ENCODE assay signal across 20 cellular contexts in genomic region chr7:135791543-135792120, GRCh38. TPM values are rescaled to one million over a fixed set of nuclear protein-coding genes. Genes with fewer than 3 reads are reported as not detected.
"Had no signal": no experiment of that assay in that cellular context is flagged by ENCODE, and none has a peak within 500 bp of the region (broad histone marks: within the 10 kb centered on the region; RNA-seq: fewer than 3 reads in every experiment).

No MANE protein-coding gene starts in this region.

- H3K27ac Mint-ChIP-seq: activated CD4-positive, alpha-beta T cell treated with anti-CD3 and anti-CD28 coated beads, Interleukin-2, amount 10 ng/mL, durations not matched to agents 24 days and 14 days; activated naive CD8-positive, alpha-beta T cell treated with anti-CD3 and anti-CD28 coated beads, Interleukin-2, amount 10 ng/mL, durations not matched to agents 7 days and 5 days; activated T-cell treated with anti-CD3 and anti-CD28 coated beads, Interleukin-2, amount 50 U/mL, for 72 hours; brain; nephron progenitor cell; stimulated activated effector memory CD8-positive, alpha-beta T cell treated with anti-CD3 and anti-CD28 coated beads, Interleukin-12 subunit alpha, Interleukin-12 subunit beta, amount 100 ng/mL, for 72 hours; T-helper 2 cell treated with Interferon-gamma antibody and Interleukin-4, amounts not matched to agents 5 μg/mL and 100 μg/mL, for 36 hours had no signal

- H3K9me3 ChIP-seq: sigmoid colon, thyroid gland had no signal

- DNase-seq: activated CD4-positive, alpha-beta T cell treated with anti-CD3 and anti-CD28 coated beads, Interleukin-2, amount 10 ng/mL, durations not matched to agents 24 days and 14 days; activated CD4-positive, CD25-positive, alpha-beta regulatory T cell; activated CD8-positive, alpha-beta memory T cell treated with anti-CD3 and anti-CD28 coated beads, Interleukin-2, amount 50 U/mL, for 48 hours; activated naive CD8-positive, alpha-beta T cell treated with anti-CD3 and anti-CD28 coated beads, Interleukin-2, amount 10 ng/mL, durations not matched to agents 7 days and 5 days; activated T-cell treated with anti-CD3 and anti-CD28 coated beads, Interleukin-2, amount 50 U/mL, for 72 hours; cortex of kidney; effector CD4-positive, alpha-beta T cell; foreskin keratinocyte; glutamatergic neuron; nephron progenitor cell; sigmoid colon; stimulated activated CD4-positive, alpha-beta T cell treated with anti-CD3 and anti-CD28 coated beads, Interleukin-12 subunit alpha, Interleukin-12 subunit beta, amount 100 ng/mL, for 4 hours; SW 1271; thyroid gland had no signal

- H3K4me3 Mint-ChIP-seq: activated CD4-positive, alpha-beta T cell treated with anti-CD3 and anti-CD28 coated beads, Interleukin-2, amount 10 ng/mL, durations not matched to agents 24 days and 14 days; activated naive CD8-positive, alpha-beta T cell treated with anti-CD3 and anti-CD28 coated beads, Interleukin-2, amount 10 ng/mL, durations not matched to agents 7 days and 5 days; activated T-cell treated with anti-CD3 and anti-CD28 coated beads, Interleukin-2, amount 50 U/mL, for 72 hours; brain; central memory CD8-positive, alpha-beta T cell; nephron progenitor cell; stimulated activated effector memory CD8-positive, alpha-beta T cell treated with anti-CD3 and anti-CD28 coated beads, Interleukin-12 subunit alpha, Interleukin-12 subunit beta, amount 100 ng/mL, for 72 hours; T-helper 2 cell treated with Interferon-gamma antibody and Interleukin-4, amounts not matched to agents 5 μg/mL and 100 μg/mL, for 36 hours had no signal

- ATAC-seq: foreskin keratinocyte; stimulated activated effector memory CD8-positive, alpha-beta T cell treated with anti-CD3 and anti-CD28 coated beads, Interleukin-12 subunit alpha, Interleukin-12 subunit beta, amount 100 ng/mL, for 72 hours had no signal

- FAIRE-seq: endothelial cell of umbilical vein had no signal

- H3K36me3 ChIP-seq: sigmoid colon, thyroid gland had no signal

- H3K4me3 ChIP-seq: sigmoid colon, thyroid gland had no signal

- H3K9me3 Mint-ChIP-seq: activated CD4-positive, alpha-beta T cell treated with anti-CD3 and anti-CD28 coated beads, Interleukin-2, amount 10 ng/mL, durations not matched to agents 24 days and 14 days; activated naive CD8-positive, alpha-beta T cell treated with anti-CD3 and anti-CD28 coated beads, Interleukin-2, amount 10 ng/mL, durations not matched to agents 7 days and 5 days; activated T-cell treated with anti-CD3 and anti-CD28 coated beads, Interleukin-2, amount 50 U/mL, for 72 hours; central memory CD8-positive, alpha-beta T cell; stimulated activated effector memory CD8-positive, alpha-beta T cell treated with anti-CD3 and anti-CD28 coated beads, Interleukin-12 subunit alpha, Interleukin-12 subunit beta, amount 100 ng/mL, for 72 hours; T-helper 2 cell treated with Interferon-gamma antibody and Interleukin-4, amounts not matched to agents 5 μg/mL and 100 μg/mL, for 36 hours had no signal

- H3K4me1 Mint-ChIP-seq: activated CD4-positive, alpha-beta T cell treated with anti-CD3 and anti-CD28 coated beads, Interleukin-2, amount 10 ng/mL, durations not matched to agents 24 days and 14 days; central memory CD8-positive, alpha-beta T cell had no signal

- H3K27me3 ChIP-seq: foreskin keratinocyte, sigmoid colon, thyroid gland had no signal

- H3K36me3 Mint-ChIP-seq: activated naive CD8-positive, alpha-beta T cell treated with anti-CD3 and anti-CD28 coated beads, Interleukin-2, amount 10 ng/mL, durations not matched to agents 7 days and 5 days; brain; stimulated activated effector memory CD8-positive, alpha-beta T cell treated with anti-CD3 and anti-CD28 coated beads, Interleukin-12 subunit alpha, Interleukin-12 subunit beta, amount 100 ng/mL, for 72 hours had no signal

- H3K27ac ChIP-seq: foreskin keratinocyte, sigmoid colon, thyroid gland had no signal

RNA-seq across cellular contexts. Expression of gene FAM180A, which starts 43.0 kb away (rescaled TPM):
- total RNA-seq: activated CD4-positive, alpha-beta T cell treated with anti-CD3 and anti-CD28 coated beads, Interleukin-2, amount 10 ng/mL, durations not matched to agents 24 days and 14 days; activated naive CD8-positive, alpha-beta T cell treated with anti-CD3 and anti-CD28 coated beads, Interleukin-2, amount 10 ng/mL, durations not matched to agents 7 days and 5 days; activated T-cell treated with anti-CD3 and anti-CD28 coated beads, Interleukin-2, amount 50 U/mL, for 72 hours; endothelial cell of umbilical vein; pulmonary artery endothelial cell had no signal
- polyA plus RNA-seq: endothelial cell of umbilical vein had no signal
